In the genomic region with DNA sequence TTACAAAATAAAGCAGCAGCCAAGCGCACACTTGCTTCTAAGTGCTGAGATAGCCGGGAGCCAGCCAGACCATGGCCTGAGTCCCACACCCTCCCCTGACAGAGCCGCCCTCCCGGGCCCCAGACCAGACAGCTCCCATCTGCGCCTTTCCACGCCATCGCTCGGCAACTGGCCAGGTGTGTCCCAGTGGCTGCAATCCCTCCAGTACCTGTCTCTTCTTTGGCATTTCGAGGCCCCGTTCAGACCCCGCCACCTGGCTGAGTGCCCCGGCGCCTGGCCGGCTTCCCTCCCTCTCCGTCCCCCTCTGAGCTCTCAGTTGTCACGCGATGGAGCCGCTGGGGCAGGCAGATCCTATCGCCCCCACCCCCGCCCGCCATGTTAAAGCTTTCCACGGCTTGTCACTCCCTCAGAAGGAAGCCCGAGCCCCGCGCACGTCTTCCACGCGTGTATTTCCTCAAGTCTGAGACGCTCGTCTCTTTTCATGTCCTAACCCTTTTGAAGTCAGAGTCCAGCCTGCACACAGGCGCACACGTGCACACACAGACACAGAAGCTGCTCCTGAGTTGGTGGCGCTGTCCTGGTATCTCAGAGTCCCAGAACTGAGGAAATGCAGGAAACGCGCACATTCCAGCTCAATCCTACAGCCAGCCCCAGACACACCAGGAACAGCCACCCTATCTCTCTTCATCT, we compare ENCODE assay signal across 8 cellular contexts. TPM values are rescaled to one million over a fixed set of nuclear protein-coding genes. Genes with fewer than 3 reads are reported as not detected.
A peak's percentile ranks its signal among the peaks of the same experiment; 100 is the strongest.
DNase-seq lines count a peak whose midpoint lies in the region; ATAC-seq and FAIRE-seq lines count a peak whose summit lies in the region.

No MANE protein-coding gene starts in this region.

- H4K12ac ChIP-seq in trophoblast cell (ENCODE audit: low read depth, low read length), result no peak overlapping the region

- peaks cover 32% of the 10 kb centered on the region for H3K4me1 Mint-ChIP-seq in activated naive CD8-positive, alpha-beta T cell treated with anti-CD3 and anti-CD28 coated beads for 36 hours

- ATAC-seq in Right ventricle myocardium superior (ENCODE audit: poor library complexity), result peak; percentile 85
- no peak for ATAC-seq in HG03025 (IDR thresholded peaks at IDR 0.05; ENCODE audit: low FRiP score, unreplicated experiment)
- no peak for ATAC-seq in HG03469 (IDR thresholded peaks at IDR 0.05; ENCODE audit: unreplicated experiment)
- ATAC-seq in HG03175 (IDR thresholded peaks at IDR 0.05; ENCODE audit: unreplicated experiment), result no peak

- H3K79me2 ChIP-seq in trophoblast cell (ENCODE audit: control insufficient read depth, insufficient read depth, low read length, poor library complexity), result peaks cover 29% of the 10 kb centered on the region

- DNase-seq in ELR (ENCODE audit: low read depth), result peak; percentile 54
- no peak for DNase-seq in activated naive CD8-positive, alpha-beta T cell treated with anti-CD3 and anti-CD28 coated beads for 36 hours
- DNase-seq in Right ventricle myocardium superior, result peak; percentile 95
- no peak for DNase-seq in trophoblast cell
- no peak for DNase-seq in HTR-8/SVneo (ENCODE audit: insufficient read length, low spot score)

- H3K18ac ChIP-seq in trophoblast cell (ENCODE audit: low read length), result no peak overlapping the region

- H3K36me3 ChIP-seq in trophoblast cell (ENCODE audit: control insufficient read depth in 1 of 2, insufficient read depth in 2 of 2, low read length in 2 of 2), result peaks cover 37 to 42% of the 10 kb centered on the region in 2 experiments

- no peak overlapping the region for H3K14ac ChIP-seq in trophoblast cell (ENCODE audit: low read length)

- no peak overlapping the region for H3K4me3 Mint-ChIP-seq in activated naive CD8-positive, alpha-beta T cell treated with anti-CD3 and anti-CD28 coated beads for 36 hours

- peak overlapping the region; percentile 5 for H3K27ac Mint-ChIP-seq in activated naive CD8-positive, alpha-beta T cell treated with anti-CD3 and anti-CD28 coated beads for 36 hours

- no peaks in the 10 kb centered on the region for H3K27me3 ChIP-seq in trophoblast cell (ENCODE audit: insufficient read depth, low read length)

- H3K27ac ChIP-seq in trophoblast cell (ENCODE audit: low read depth, low read length), result peak overlapping the region; percentile 60

- intact Hi-C loops in Right ventricle myocardium superior (cut with DNase I), result loop anchor here (5.0 kb wide), 1 partner anchor 40 kb away; no protein-coding TSS in a partner anchor

- H3K23ac ChIP-seq in trophoblast cell (ENCODE audit: low read length), result no peak overlapping the region

- no peak for FAIRE-seq in HTR-8/SVneo (lab: Jason Lieb, UNC)

- no peak overlapping the region for H3K4me3 ChIP-seq in trophoblast cell (ENCODE audit: low read depth, low read length)

- H2AFZ ChIP-seq in trophoblast cell (ENCODE audit: insufficient read depth, low read length, poor library complexity), result no peak overlapping the region

- H3K27me3 Mint-ChIP-seq in activated naive CD8-positive, alpha-beta T cell treated with anti-CD3 and anti-CD28 coated beads for 36 hours, result no peaks in the 10 kb centered on the region

- peaks cover 36 to 38% of the 10 kb centered on the region in 2 experiments for H3K4me1 ChIP-seq in trophoblast cell (ENCODE audit: control insufficient read depth in 1 of 2, insufficient read depth in 2 of 2, low read length in 2 of 2)

- peaks cover 5% of the 10 kb centered on the region for H3K36me3 Mint-ChIP-seq in activated naive CD8-positive, alpha-beta T cell treated with anti-CD3 and anti-CD28 coated beads for 36 hours

- no CpG with 5 or more reads among the region's 35 CpGs for WGBS in trophoblast cell (ENCODE audit: extremely low coverage, insufficient coverage, insufficient read length)

- H2AK5ac ChIP-seq in trophoblast cell (ENCODE audit: low read length), result no peak overlapping the region

- no peak overlapping the region for H3K4me2 ChIP-seq in trophoblast cell (ENCODE audit: low read length)

- no peak overlapping the region for H3K9ac ChIP-seq in trophoblast cell (ENCODE audit: low read length)

- H4K8ac ChIP-seq in trophoblast cell (ENCODE audit: low read depth, low read length), result no peak overlapping the region

- peaks cover 2% of the 10 kb centered on the region for H3K79me1 ChIP-seq in trophoblast cell (ENCODE audit: low read length)

- no peaks in the 10 kb centered on the region for H3K9me3 Mint-ChIP-seq in activated naive CD8-positive, alpha-beta T cell treated with anti-CD3 and anti-CD28 coated beads for 36 hours

- no peaks in the 10 kb centered on the region for H3K9me3 ChIP-seq in trophoblast cell (ENCODE audit: insufficient read depth, low read depth, low read length)

- no peak overlapping the region for H2BK5ac ChIP-seq in trophoblast cell (ENCODE audit: low read depth, low read length, poor library complexity)

- peak overlapping the region; percentile 33 for H2BK120ac ChIP-seq in trophoblast cell (ENCODE audit: insufficient read depth, low read length, poor library complexity)

- no peak overlapping the region for H2BK12ac ChIP-seq in trophoblast cell (ENCODE audit: low read length)

- no peak overlapping the region for H4K91ac ChIP-seq in trophoblast cell (ENCODE audit: low read depth, low read length)

- peak overlapping the region; percentile 16 for H3K4ac ChIP-seq in trophoblast cell (ENCODE audit: low read depth, low read length)

RNA-seq across cellular contexts. Expression of a gene that starts 7.9 kb away (rescaled TPM):
- total RNA-seq in activated naive CD8-positive, alpha-beta T cell treated with anti-CD3 and anti-CD28 coated beads for 36 hours, result 10 to 100 TPM; 55.2 to 56.8 TPM
- total RNA-seq in Right ventricle myocardium superior, result 37.2 TPM
- polyA plus RNA-seq in trophoblast cell (2013), result 225 and 236 TPM in 2 replicates

Comparison
In these comparisons a context has a peak if more than half of its experiments do, and no peak if none do; other contexts are left out.
1. DNase-seq: peak in ELR (single experiment) and Right ventricle myocardium superior (single experiment); none in activated naive CD8-positive, alpha-beta T cell treated with anti-CD3 and anti-CD28 coated beads for 36 hours (single experiment), trophoblast cell (0 of 2) and HTR-8/SVneo (single experiment).